15 cellular contexts compared by ENCODE assay signal in genomic region chr1:23010734-23011449, GRCh38. TPM values are rescaled to one million over a fixed set of nuclear protein-coding genes. Genes with fewer than 3 reads are reported as not detected.
DNase-seq lines count a peak whose midpoint lies in the region; ATAC-seq, FAIRE-seq and TF ChIP-seq lines count a peak whose summit lies in the region.
"Had no signal": no experiment of that assay in that cellular context is flagged by ENCODE, and none has a peak within 500 bp of the region (broad histone marks: within the 10 kb centered on the region; RNA-seq: fewer than 3 reads in every experiment).

No MANE protein-coding gene starts in this region.

- H2AFZ ChIP-seq in neural progenitor cell (replicated peaks) = no peak overlapping the region

- H3F3A ChIP-seq in neural progenitor cell (ENCODE audit: low read depth) = no peaks in the 10 kb centered on the region

- H3K79me2 ChIP-seq in neural progenitor cell (ENCODE audit: low read depth) = no peaks in the 10 kb centered on the region

- H3K27ac Mint-ChIP-seq in neural progenitor cell = no peak overlapping the region
- H3K27ac Mint-ChIP-seq: activated CD4-positive, alpha-beta T cell treated with anti-CD3 and anti-CD28 coated beads for 36 hours; activated naive CD4-positive, alpha-beta T cell treated with anti-CD3 and anti-CD28 coated beads, Interleukin-2, amount 50 U/mL, for 24 hours had no signal

- H3K4me2 ChIP-seq in neural progenitor cell = no peak overlapping the region

- H3K27me3 ChIP-seq in neural progenitor cell = no peaks in the 10 kb centered on the region
- H3K27me3 ChIP-seq: Peyer's patch had no signal

- no peak overlapping the region for H3K4me3 ChIP-seq in AG10803 (ENCODE audit: low read length)
- no peak overlapping the region for H3K4me3 ChIP-seq in neural progenitor cell
- H3K4me3 ChIP-seq: left ventricle myocardium inferior, Peyer's patch had no signal

- FAIRE-seq in HTR-8/SVneo (lab: Jason Lieb, UNC) = no peak
- FAIRE-seq: endometrium had no signal

- peaks cover 2% of the 10 kb centered on the region for H3K27me3 Mint-ChIP-seq in neural progenitor cell (ENCODE audit: insufficient read depth, low read depth)

- H3K9ac ChIP-seq in neural progenitor cell = no peak overlapping the region

- H3K36me3 ChIP-seq in neural progenitor cell = no peaks in the 10 kb centered on the region
- H3K36me3 ChIP-seq: left ventricle myocardium inferior, Peyer's patch had no signal

- ATAC-seq in GM19328 (IDR thresholded peaks at IDR 0.05; ENCODE audit: unreplicated experiment) = no peak
- ATAC-seq: activated CD4-positive, alpha-beta T cell treated with anti-CD3 and anti-CD28 coated beads for 36 hours had no signal

- DNase-seq in AG10803 (ENCODE audit: low read depth) = peak; percentile 48
- peak; percentile 51 for DNase-seq in HTR-8/SVneo (ENCODE audit: insufficient read length, low spot score)
- DNase-seq in amniotic stem cell (lab: John Stamatoyannopoulos, UW) = peak; percentile 9
- peak; percentile 87 for DNase-seq in iris pigment epithelial cell (ENCODE audit: low read depth)
- DNase-seq in D341Med (ENCODE audit: low spot score) = no peak
- no peak for DNase-seq in neural progenitor cell (ENCODE audit: low spot score)
- DNase-seq in cortex of kidney (lab: John Stamatoyannopoulos, UW) = no peak
- DNase-seq: activated CD4-positive, alpha-beta T cell treated with anti-CD3 and anti-CD28 coated beads for 36 hours; left ventricle myocardium inferior; NCI-H146; Peyer's patch had no signal

- no peak overlapping the region for H3K27ac ChIP-seq in neural progenitor cell
- H3K27ac ChIP-seq: left ventricle myocardium inferior, Peyer's patch had no signal

- H3K9me3 Mint-ChIP-seq in neural progenitor cell = no peaks in the 10 kb centered on the region
- H3K9me3 Mint-ChIP-seq: activated naive CD4-positive, alpha-beta T cell treated with anti-CD3 and anti-CD28 coated beads, Interleukin-2, amount 50 U/mL, for 24 hours had no signal

- H3K9me3 ChIP-seq in neural progenitor cell (ENCODE audit: low read depth) = no peaks in the 10 kb centered on the region
- H3K9me3 ChIP-seq: left ventricle myocardium inferior, Peyer's patch had no signal

- no peak overlapping the region for H3K4me3 Mint-ChIP-seq in neural progenitor cell
- H3K4me3 Mint-ChIP-seq: activated CD4-positive, alpha-beta T cell treated with anti-CD3 and anti-CD28 coated beads for 36 hours; activated naive CD4-positive, alpha-beta T cell treated with anti-CD3 and anti-CD28 coated beads, Interleukin-2, amount 50 U/mL, for 24 hours had no signal

- H3K4me1 Mint-ChIP-seq in neural progenitor cell = peaks cover 12% of the 10 kb centered on the region
- H3K4me1 Mint-ChIP-seq: activated CD4-positive, alpha-beta T cell treated with anti-CD3 and anti-CD28 coated beads for 36 hours; activated naive CD4-positive, alpha-beta T cell treated with anti-CD3 and anti-CD28 coated beads, Interleukin-2, amount 50 U/mL, for 24 hours had no signal

- TF ChIP-seq CTCF in AG10803 (conservative IDR thresholded peaks at IDR 0.05; ENCODE audit: low read length) (no peak), neural progenitor cell (IDR thresholded peaks at IDR 0.05) (no peak)

- no peaks in the 10 kb centered on the region for H3K36me3 Mint-ChIP-seq in neural progenitor cell
- H3K36me3 Mint-ChIP-seq: activated naive CD4-positive, alpha-beta T cell treated with anti-CD3 and anti-CD28 coated beads, Interleukin-2, amount 50 U/mL, for 24 hours had no signal

- no peaks in the 10 kb centered on the region for H4K20me1 ChIP-seq in neural progenitor cell (ENCODE audit: low read depth)

- H3K4me1 ChIP-seq in neural progenitor cell = peaks cover 13% of the 10 kb centered on the region
- H3K4me1 ChIP-seq: left ventricle myocardium inferior, Peyer's patch had no signal

RNA-seq across cellular contexts. Expression of gene TEX46, which starts 4.8 kb away (rescaled TPM):
- total RNA-seq in neural progenitor cell (ENCODE audit: low replicate concordance) = not detected in 2 replicates
- total RNA-seq: left ventricle myocardium inferior, Peyer's patch, posterior vena cava had no signal

RNA-seq across cellular contexts. Expression of gene KDM1A, which starts 8.4 kb away (rescaled TPM):
- total RNA-seq in neural progenitor cell (ENCODE audit: low replicate concordance) = 329 and 332 TPM in 2 replicates

RNA-seq across cellular contexts. Expression of gene LACTBL1, which starts 38.2 kb away (rescaled TPM):
- total RNA-seq in neural progenitor cell (ENCODE audit: low replicate concordance) = 0.12 TPM in 1 of 2 replicates, not detected in the other
- total RNA-seq: activated CD4-positive, alpha-beta T cell treated with anti-CD3 and anti-CD28 coated beads for 36 hours; left ventricle myocardium inferior; Peyer's patch; posterior vena cava had no signal

Comparison
In these comparisons a context has a peak if more than half of its experiments do, and no peak if none do; other contexts are left out.
1. DNase-seq: peak in AG10803 (single experiment), HTR-8/SVneo (single experiment), amniotic stem cell (single experiment) and iris pigment epithelial cell (single experiment); none in D341Med (single experiment), neural progenitor cell (single experiment) and cortex of kidney (single experiment).